Comparison of ENCODE assay signal across 2 cellular contexts in genomic region chr5:727087-727486, GRCh38. TPM values are rescaled to one million over a fixed set of nuclear protein-coding genes. Genes with fewer than 3 reads are reported as not detected.
"Had no signal": no experiment of that assay in that cellular context is flagged by ENCODE, and none has a peak within 500 bp of the region (broad histone marks: within the 10 kb centered on the region; RNA-seq: fewer than 3 reads in every experiment).

No MANE protein-coding gene starts in this region.

RNA-seq across cellular contexts. Expression of gene TPPP, which starts 33.9 kb away (rescaled TPM):
- total RNA-seq: activated T-helper 1 cell treated with anti-CD3 and anti-CD28 coated beads, Interleukin-12 subunit alpha, Interleukin-12 subunit beta, Interleukin-2, Interleukin-4 antibody, amounts not matched to agents 30 ng/mL and 10 ng/mL and 1 ng/mL, durations not matched to agents 14 hours and 24 hours and 36 hours; osteoblast had no signal

RNA-seq across cellular contexts. Expression of gene ZDHHC11B, which starts 57.4 kb away (rescaled TPM):
- total RNA-seq: activated T-helper 1 cell treated with anti-CD3 and anti-CD28 coated beads, Interleukin-12 subunit alpha, Interleukin-12 subunit beta, Interleukin-2, Interleukin-4 antibody, amounts not matched to agents 30 ng/mL and 10 ng/mL and 1 ng/mL, durations not matched to agents 14 hours and 24 hours and 36 hours; osteoblast had no signal
